In the genomic region with DNA sequence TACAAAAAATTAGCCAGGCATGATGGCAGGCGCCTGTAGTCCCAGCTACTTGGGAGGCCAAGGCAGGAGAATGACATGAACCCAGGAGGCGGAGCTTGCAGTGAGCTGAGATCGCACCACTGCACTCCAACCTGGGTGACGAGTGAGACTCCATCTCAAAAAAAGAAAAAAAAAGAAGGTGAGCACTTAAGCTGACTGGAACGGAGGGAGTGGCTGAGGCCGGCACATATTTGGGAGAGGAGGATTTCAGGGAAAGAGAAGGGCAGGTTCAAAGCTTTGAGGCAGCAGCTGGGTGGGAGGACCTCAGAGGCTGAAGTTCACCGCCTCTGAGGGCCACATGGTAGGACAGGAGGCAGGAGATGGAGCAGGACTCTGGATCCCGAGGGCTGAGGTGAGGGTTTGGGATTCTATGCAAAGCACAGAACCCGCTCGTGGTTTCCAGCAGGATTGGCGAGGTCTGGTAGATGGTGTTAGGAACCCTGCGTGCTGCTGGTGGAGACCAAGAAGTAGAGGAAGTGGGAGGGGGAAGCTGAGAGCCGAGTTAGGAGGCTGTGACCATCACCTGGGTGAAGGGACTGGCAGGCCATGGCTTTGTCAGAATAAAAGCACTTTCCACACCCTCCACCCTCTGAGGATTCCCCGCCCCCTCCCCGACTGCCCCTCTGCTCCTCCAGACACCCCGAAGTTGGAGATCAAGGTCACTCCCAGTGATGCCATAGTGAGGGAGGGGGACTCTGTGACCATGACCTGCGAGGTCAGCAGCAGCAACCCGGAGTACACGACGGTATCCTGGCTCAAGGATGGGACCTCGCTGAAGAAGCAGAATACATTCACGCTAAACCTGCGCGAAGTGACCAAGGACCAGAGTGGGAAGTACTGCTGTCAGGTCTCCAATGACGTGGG, we compare ENCODE assay signal across 30 cellular contexts. TPM values are rescaled to one million over a fixed set of nuclear protein-coding genes. Genes with fewer than 3 reads are reported as not detected.
A peak's percentile ranks its signal among the peaks of the same experiment; 100 is the strongest.
DNase-seq lines count a peak whose midpoint lies in the region; ATAC-seq and TF ChIP-seq lines count a peak whose summit lies in the region.
"Had no signal": no experiment of that assay in that cellular context is flagged by ENCODE, and none has a peak within 500 bp of the region (broad histone marks: within the 10 kb centered on the region; RNA-seq: fewer than 3 reads in every experiment).

No MANE protein-coding gene starts in this region.

- H3K27me3 ChIP-seq in GM23338 (ENCODE audit: insufficient read depth): no peaks in the 10 kb centered on the region
- H3K27me3 ChIP-seq: neural progenitor cell, Peyer's patch had no signal

- H3K79me2 ChIP-seq in GM23338 (replicated peaks; ENCODE audit: insufficient read depth): no peaks in the 10 kb centered on the region

- no peak for DNase-seq in activated naive CD4-positive, alpha-beta T cell treated with anti-CD3 and anti-CD28 coated beads, Interleukin-2, amount 50 U/mL, for 72 hours (ENCODE audit: low spot score in 2 of 2)
- no peak for DNase-seq in activated naive CD4-positive, alpha-beta T cell treated with Interleukin-2 at 50 U/mL for 16 hours
- DNase-seq in GM23338 (ENCODE audit: low spot score) (no peak), iPS-NIHi11 (ENCODE audit: low spot score) (peak; percentile 4), NCI-H82 treated with DMSO at 0.1 percent for 48 hours (lab: John Stamatoyannopoulos, UW; ENCODE audit: unreplicated experiment) (no peak), DMS53 (lab: John Stamatoyannopoulos, UW) (no peak), SKM-1 (lab: John Stamatoyannopoulos, UW; ENCODE audit: unreplicated experiment) (no peak)
- no peak for DNase-seq in stimulated activated naive B cell treated with anti-CD40 and anti-IgM and Interleukin-4, amounts not matched to agents 10 μg/mL and 1 μg/mL and 100 μg/mL, for 72 hours
- DNase-seq: activated CD4-positive, alpha-beta T cell treated with anti-CD3 and anti-CD28 coated beads for 1 hour; activated naive CD4-positive, alpha-beta T cell; activated T-cell treated with anti-CD3 and anti-CD28 coated beads, Interleukin-2, amount 50 U/mL, for 24 hours; AML-193; central memory CD4-positive, alpha-beta T cell; DMS153; esophagus squamous epithelium; NCI-H1694; NCI-H510A; Peyer's patch; T-helper 1 cell; trophoblast cell had no signal

- no peak for TF ChIP-seq CTCF in GM23338 (conservative IDR thresholded peaks at IDR 0.05; ENCODE audit: low read depth in 2 of 2)

- no peaks in the 10 kb centered on the region for H4K20me1 ChIP-seq in GM23338 (replicated peaks; ENCODE audit: insufficient read depth)

- H2AFZ ChIP-seq in GM23338: peak overlapping the region; percentile 69; the same call in 1 of the 2 replicates
- H2AFZ ChIP-seq: neural progenitor cell had no signal

- no peak overlapping the region for H3K27ac ChIP-seq in GM23338 (ENCODE audit: low read depth)
- H3K27ac ChIP-seq: esophagus squamous epithelium, left lung, neural progenitor cell had no signal

- no peaks in the 10 kb centered on the region for H3K4me1 ChIP-seq in GM23338 (ENCODE audit: insufficient read depth)
- H3K4me1 ChIP-seq: esophagus squamous epithelium, left lung, neural progenitor cell had no signal

- no peak for ATAC-seq in activated naive CD4-positive, alpha-beta T cell treated with anti-CD3 and anti-CD28 coated beads, Interleukin-2, amount 50 U/mL, for 72 hours
- no peak for ATAC-seq in GM23338
- ATAC-seq in stimulated activated naive B cell treated with anti-CD40 and anti-IgM and Interleukin-4, amounts not matched to agents 10 μg/mL and 1 μg/mL and 100 μg/mL, for 72 hours (replicated peaks): peak; percentile 44 to 71
- ATAC-seq: left lung, sciatic nerve had no signal

- H3F3A ChIP-seq in GM23338 (replicated peaks; ENCODE audit: low read depth): no peaks in the 10 kb centered on the region

- peaks cover 0 to 7% of the 10 kb centered on the region in 2 donors for H3K36me3 Mint-ChIP-seq in activated naive CD4-positive, alpha-beta T cell treated with anti-CD3 and anti-CD28 coated beads, Interleukin-2, amount 50 U/mL, for 72 hours
- no peaks in the 10 kb centered on the region for H3K36me3 Mint-ChIP-seq in GM23338 (ENCODE audit: low read depth)
- H3K36me3 Mint-ChIP-seq in stimulated activated naive B cell treated with anti-CD40 and anti-IgM and Interleukin-4, amounts not matched to agents 10 μg/mL and 1 μg/mL and 100 μg/mL, for 72 hours: peaks cover 55 to 81% of the 10 kb centered on the region in 2 donors
- H3K36me3 Mint-ChIP-seq: neural progenitor cell had no signal

- no peaks in the 10 kb centered on the region for H3K9me3 Mint-ChIP-seq in activated naive CD4-positive, alpha-beta T cell treated with anti-CD3 and anti-CD28 coated beads, Interleukin-2, amount 50 U/mL, for 72 hours
- H3K9me3 Mint-ChIP-seq in GM23338: no peaks in the 10 kb centered on the region
- peaks cover 0 to 4% of the 10 kb centered on the region in 2 donors for H3K9me3 Mint-ChIP-seq in stimulated activated naive B cell treated with anti-CD40 and anti-IgM and Interleukin-4, amounts not matched to agents 10 μg/mL and 1 μg/mL and 100 μg/mL, for 72 hours
- H3K9me3 Mint-ChIP-seq: activated T-cell treated with anti-CD3 and anti-CD28 coated beads, Interleukin-2, amount 50 U/mL, for 24 hours; dendritic cell treated with granulocyte-macrophage colony-stimulating factor and Interleukin-4, amounts not matched to agents 40 ng/mL and 50 ng/mL, for 4 days; mesothelial cell of epicardium; neural progenitor cell had no signal

- no peaks in the 10 kb centered on the region for H3K4me1 Mint-ChIP-seq in GM23338
- H3K4me1 Mint-ChIP-seq in stimulated activated naive B cell treated with anti-CD40 and anti-IgM and Interleukin-4, amounts not matched to agents 10 μg/mL and 1 μg/mL and 100 μg/mL, for 72 hours: peaks cover 66 to 85% of the 10 kb centered on the region in 2 donors

- H3K27me3 Mint-ChIP-seq in GM23338 (ENCODE audit: insufficient read depth, low read depth, poor library complexity): peaks cover 6% of the 10 kb centered on the region
- H3K27me3 Mint-ChIP-seq in stimulated activated naive B cell treated with anti-CD40 and anti-IgM and Interleukin-4, amounts not matched to agents 10 μg/mL and 1 μg/mL and 100 μg/mL, for 72 hours: no peaks in the 10 kb centered on the region

- no peaks in the 10 kb centered on the region for H3K9me2 ChIP-seq in GM23338 (ENCODE audit: insufficient read depth)

- H3K4me2 ChIP-seq in GM23338: no peak overlapping the region
- H3K4me2 ChIP-seq: neural progenitor cell had no signal

- no peaks in the 10 kb centered on the region for H3K36me3 ChIP-seq in GM23338 (ENCODE audit: insufficient read depth)
- H3K36me3 ChIP-seq: esophagus squamous epithelium, left lung, neural progenitor cell, Peyer's patch had no signal

- H3K4me3 ChIP-seq in GM23338: no peak overlapping the region
- H3K4me3 ChIP-seq: esophagus squamous epithelium, left lung, neural progenitor cell, Peyer's patch had no signal

- H3K27ac Mint-ChIP-seq in activated naive CD4-positive, alpha-beta T cell treated with anti-CD3 and anti-CD28 coated beads, Interleukin-2, amount 50 U/mL, for 72 hours: peak overlapping the region; percentile 45 to 70
- H3K27ac Mint-ChIP-seq in GM23338: no peak overlapping the region
- H3K27ac Mint-ChIP-seq in stimulated activated naive B cell treated with anti-CD40 and anti-IgM and Interleukin-4, amounts not matched to agents 10 μg/mL and 1 μg/mL and 100 μg/mL, for 72 hours: peak overlapping the region; percentile 98
- H3K27ac Mint-ChIP-seq: activated T-cell treated with anti-CD3 and anti-CD28 coated beads, Interleukin-2, amount 50 U/mL, for 24 hours; dendritic cell treated with granulocyte-macrophage colony-stimulating factor and Interleukin-4, amounts not matched to agents 40 ng/mL and 50 ng/mL, for 4 days; mesothelial cell of epicardium; neural progenitor cell; progenitor cell of endocrine pancreas had no signal

- H3K4me3 Mint-ChIP-seq in GM23338: no peak overlapping the region
- peak overlapping the region; percentile 54 to 58 for H3K4me3 Mint-ChIP-seq in stimulated activated naive B cell treated with anti-CD40 and anti-IgM and Interleukin-4, amounts not matched to agents 10 μg/mL and 1 μg/mL and 100 μg/mL, for 72 hours
- H3K4me3 Mint-ChIP-seq: activated T-cell treated with anti-CD3 and anti-CD28 coated beads, Interleukin-2, amount 50 U/mL, for 24 hours; dendritic cell treated with granulocyte-macrophage colony-stimulating factor and Interleukin-4, amounts not matched to agents 40 ng/mL and 50 ng/mL, for 4 days; mesothelial cell of epicardium; neural progenitor cell had no signal

RNA-seq across cellular contexts. Expression of a gene that starts 8.3 kb away (rescaled TPM):
- total RNA-seq in activated naive CD4-positive, alpha-beta T cell treated with anti-CD3 and anti-CD28 coated beads, Interleukin-2, amount 50 U/mL, for 72 hours: 10 to 100 TPM in 1 of 2 donors, 1 to 10 TPM in 1; 7.0 to 48.2 TPM
- 0.10 and 0.12 TPM in 2 replicates for total RNA-seq in GM23338 (2014; rRNA removed; shearing (Covaris generic))
- 0.32 and 0.66 TPM in 2 replicates for polyA plus RNA-seq in GM23338 (2016; fragmentation: Nextera tagmentation; extraction: Ambion mirVana)
- total RNA-seq: frontal cortex had no signal

RNA-seq across cellular contexts. Expression of a gene that starts 10.4 kb away (rescaled TPM):
- total RNA-seq in activated naive CD4-positive, alpha-beta T cell treated with anti-CD3 and anti-CD28 coated beads, Interleukin-2, amount 50 U/mL, for 72 hours: 1 to 10 TPM in 1 of 2 donors, under 1 TPM in 1; 0.23 to 1.5 TPM
- not detected in 2 replicates for total RNA-seq in GM23338 (2014; rRNA removed; shearing (Covaris generic))
- not detected in 2 replicates for polyA plus RNA-seq in GM23338 (2016; fragmentation: Nextera tagmentation; extraction: Ambion mirVana)
- total RNA-seq: activated CD8-positive, alpha-beta memory T cell treated with anti-CD3 and anti-CD28 coated beads for 36 hours; aorta; esophagus squamous epithelium; frontal cortex; left lung; LHCN-M2; sciatic nerve had no signal
- polyA plus RNA-seq: aorta had no signal

RNA-seq across cellular contexts. Expression of a gene that starts 20.9 kb away (rescaled TPM):
- total RNA-seq in activated naive CD4-positive, alpha-beta T cell treated with anti-CD3 and anti-CD28 coated beads, Interleukin-2, amount 50 U/mL, for 72 hours: 1 to 10 TPM; 1.4 to 5.1 TPM
- 0.35 TPM in 1 of 2 replicates, not detected in the other for total RNA-seq in GM23338 (2014; rRNA removed; shearing (Covaris generic))
- polyA plus RNA-seq in GM23338 (2016; fragmentation: Nextera tagmentation; extraction: Ambion mirVana): not detected in 2 replicates
- total RNA-seq: esophagus squamous epithelium, frontal cortex, LHCN-M2, progenitor cell of endocrine pancreas had no signal
- polyA plus RNA-seq: aorta had no signal

RNA-seq across cellular contexts. Expression of a gene that starts 33.5 kb away (rescaled TPM):
- 1 to 10 TPM in 1 of 2 donors, under 1 TPM in 1; 0.50 to 1.8 TPM for total RNA-seq in activated naive CD4-positive, alpha-beta T cell treated with anti-CD3 and anti-CD28 coated beads, Interleukin-2, amount 50 U/mL, for 72 hours
- not detected in 2 replicates for total RNA-seq in GM23338 (2014; rRNA removed; shearing (Covaris generic))
- not detected in 2 replicates for polyA plus RNA-seq in GM23338 (2016; fragmentation: Nextera tagmentation; extraction: Ambion mirVana)
- total RNA-seq: activated CD8-positive, alpha-beta memory T cell treated with anti-CD3 and anti-CD28 coated beads for 36 hours; aorta; esophagus squamous epithelium; frontal cortex; left lung; LHCN-M2; mesothelial cell of epicardium; progenitor cell of endocrine pancreas had no signal
- polyA plus RNA-seq: aorta had no signal

RNA-seq across cellular contexts. Expression of a gene that starts 45.4 kb away (rescaled TPM):
- 1 to 10 TPM in 1 of 2 donors, under 1 TPM in 1; 0.61 to 1.7 TPM for total RNA-seq in activated naive CD4-positive, alpha-beta T cell treated with anti-CD3 and anti-CD28 coated beads, Interleukin-2, amount 50 U/mL, for 72 hours
- total RNA-seq in GM23338 (2014; rRNA removed; shearing (Covaris generic)): 1.3 and 1.8 TPM in 2 replicates
- polyA plus RNA-seq in GM23338 (2016; fragmentation: Nextera tagmentation; extraction: Ambion mirVana): 0.61 and 0.85 TPM in 2 replicates
- total RNA-seq: activated CD8-positive, alpha-beta memory T cell treated with anti-CD3 and anti-CD28 coated beads for 36 hours; frontal cortex; left lung; LHCN-M2 had no signal
- polyA plus RNA-seq: aorta had no signal

Comparison
In these comparisons a context has a peak if more than half of its experiments do, and no peak if none do; other contexts are left out.
1. ATAC-seq: peak in stimulated activated naive B cell treated with anti-CD40 and anti-IgM and Interleukin-4, amounts not matched to agents 10 μg/mL and 1 μg/mL and 100 μg/mL, for 72 hours (2 of 2); none in activated naive CD4-positive, alpha-beta T cell treated with anti-CD3 and anti-CD28 coated beads, Interleukin-2, amount 50 U/mL, for 72 hours (0 of 2) and GM23338 (single experiment).